Comparison of ENCODE assay signal across 1 cellular context in the genomic region with DNA sequence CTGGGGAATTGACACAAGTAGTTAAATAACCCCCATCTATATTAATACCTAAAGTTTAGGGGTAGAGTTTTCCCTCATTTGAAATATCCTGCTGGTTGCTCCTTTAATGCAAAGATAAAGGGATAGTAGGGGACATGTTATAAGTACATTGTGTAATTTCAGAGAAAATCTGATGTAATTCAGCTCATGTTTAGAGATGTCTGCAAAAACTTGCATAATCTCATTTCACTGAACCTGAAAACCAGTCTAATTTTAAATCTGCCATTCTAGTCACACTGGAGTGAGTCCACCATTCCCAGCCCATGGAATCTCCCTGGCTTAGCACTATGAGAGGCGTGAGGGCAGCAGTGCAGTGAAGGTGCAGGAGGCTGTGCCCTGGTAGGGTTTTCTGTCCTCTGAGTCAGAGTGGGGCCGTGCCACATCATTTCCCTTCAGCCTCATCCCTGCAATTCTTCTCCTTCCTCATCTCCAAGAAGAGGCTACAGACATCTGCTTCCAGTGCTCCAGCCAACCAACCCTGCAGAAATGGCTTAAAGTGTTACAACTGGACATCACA.
TF ChIP-seq lines count a peak whose summit lies in the region.

No MANE protein-coding gene starts in this region.

TF ChIP-seq in IMR-90, 13 proteins besides CTCF, POLR2A, EP300 and RAD21:
- TF ChIP-seq CEBPB (IDR thresholded peaks at IDR 0.05; ENCODE audit: low read depth, low read length): 0 out of 2 replicates have a peak, but pooled peaks have one; percentile 18
- TF ChIP-seq, protein P1, sequence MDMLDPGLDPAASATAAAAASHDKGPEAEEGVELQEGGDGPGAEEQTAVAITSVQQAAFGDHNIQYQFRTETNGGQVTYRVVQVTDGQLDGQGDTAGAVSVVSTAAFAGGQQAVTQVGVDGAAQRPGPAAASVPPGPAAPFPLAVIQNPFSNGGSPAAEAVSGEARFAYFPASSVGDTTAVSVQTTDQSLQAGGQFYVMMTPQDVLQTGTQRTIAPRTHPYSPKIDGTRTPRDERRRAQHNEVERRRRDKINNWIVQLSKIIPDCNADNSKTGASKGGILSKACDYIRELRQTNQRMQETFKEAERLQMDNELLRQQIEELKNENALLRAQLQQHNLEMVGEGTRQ (IDR thresholded peaks at IDR 0.05; ENCODE audit: low read depth, low read length): no peak
- no peak for TF ChIP-seq RFX5 (IDR thresholded peaks at IDR 0.05; ENCODE audit: low read depth, low read length)
- TF ChIP-seq, protein P2, sequence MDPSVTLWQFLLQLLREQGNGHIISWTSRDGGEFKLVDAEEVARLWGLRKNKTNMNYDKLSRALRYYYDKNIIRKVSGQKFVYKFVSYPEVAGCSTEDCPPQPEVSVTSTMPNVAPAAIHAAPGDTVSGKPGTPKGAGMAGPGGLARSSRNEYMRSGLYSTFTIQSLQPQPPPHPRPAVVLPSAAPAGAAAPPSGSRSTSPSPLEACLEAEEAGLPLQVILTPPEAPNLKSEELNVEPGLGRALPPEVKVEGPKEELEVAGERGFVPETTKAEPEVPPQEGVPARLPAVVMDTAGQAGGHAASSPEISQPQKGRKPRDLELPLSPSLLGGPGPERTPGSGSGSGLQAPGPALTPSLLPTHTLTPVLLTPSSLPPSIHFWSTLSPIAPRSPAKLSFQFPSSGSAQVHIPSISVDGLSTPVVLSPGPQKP (IDR thresholded peaks at IDR 0.05; ENCODE audit: borderline replicate concordance, low read depth, low read length): no peak
- no peak for TF ChIP-seq MXI1 (IDR thresholded peaks at IDR 0.05; ENCODE audit: borderline replicate concordance, low read depth, low read length)
- no peak for TF ChIP-seq SMC3 (IDR thresholded peaks at IDR 0.05; ENCODE audit: low read depth, low read length)
